Comparison of ENCODE assay signal across 8 cellular contexts in genomic region chr5:146751781-146752401, GRCh38.
DNase-seq lines count a peak whose midpoint lies in the region; ATAC-seq lines count a peak whose summit lies in the region.

No MANE protein-coding gene starts in this region.

- intact Hi-C loops in activated naive CD4-positive, alpha-beta T cell treated with anti-CD3 and anti-CD28 coated beads for 36 hours (cut with micrococcal nuclease), result loop anchor here (5.0 kb wide), 3 partner anchors 50 to 305 kb away; partner anchors contain the start of genes PPP2R2B and TCERG1

- no peaks in the 10 kb centered on the region for H3K36me3 Mint-ChIP-seq in activated naive CD4-positive, alpha-beta T cell treated with anti-CD3 and anti-CD28 coated beads for 36 hours (ENCODE audit: low read depth)
- H3K36me3 Mint-ChIP-seq in stimulated activated effector memory CD8-positive, alpha-beta T cell treated with anti-CD3 and anti-CD28 coated beads, Interleukin-12 subunit alpha, Interleukin-12 subunit beta, amount 100 ng/mL, for 72 hours, result peaks cover 10% of the 10 kb centered on the region

- CTCF ChIA-PET in activated naive CD4-positive, alpha-beta T cell treated with anti-CD3 and anti-CD28 coated beads for 36 hours (lab: Charles Lee), result no interaction called here

- peak overlapping the region; percentile 63 for H3K27ac Mint-ChIP-seq in activated naive CD4-positive, alpha-beta T cell treated with anti-CD3 and anti-CD28 coated beads for 36 hours
- peak overlapping the region; percentile 63 for H3K27ac Mint-ChIP-seq in stimulated activated effector memory CD8-positive, alpha-beta T cell treated with anti-CD3 and anti-CD28 coated beads, Interleukin-12 subunit alpha, Interleukin-12 subunit beta, amount 100 ng/mL, for 72 hours

- H3K4me1 Mint-ChIP-seq in activated naive CD4-positive, alpha-beta T cell treated with anti-CD3 and anti-CD28 coated beads for 36 hours (ENCODE audit: low read depth), result peaks cover 40% of the 10 kb centered on the region
- peaks cover 50% of the 10 kb centered on the region for H3K4me1 Mint-ChIP-seq in stimulated activated effector memory CD8-positive, alpha-beta T cell treated with anti-CD3 and anti-CD28 coated beads, Interleukin-12 subunit alpha, Interleukin-12 subunit beta, amount 100 ng/mL, for 72 hours

- DNase-seq in CD1c-positive myeloid dendritic cell (ENCODE audit: extremely low spot score) (peak; percentile 26), Kasumi-1 (lab: John Stamatoyannopoulos, UW) (peak; percentile 20 to 46), NCI-H146 (lab: John Stamatoyannopoulos, UW) (no peak), SK-N-DZ (ENCODE audit: low spot score) (no peak), OCI-M1 (lab: John Stamatoyannopoulos, UW) (no peak)
- peak; percentile 61 for DNase-seq in activated naive CD4-positive, alpha-beta T cell treated with anti-CD3 and anti-CD28 coated beads for 36 hours
- DNase-seq in stimulated activated effector memory CD8-positive, alpha-beta T cell treated with anti-CD3 and anti-CD28 coated beads, Interleukin-12 subunit alpha, Interleukin-12 subunit beta, amount 100 ng/mL, for 72 hours (ENCODE audit: low spot score in 2 of 2), result peak; percentile 40 to 78

- peaks cover 9% of the 10 kb centered on the region for H3K9me3 Mint-ChIP-seq in activated naive CD4-positive, alpha-beta T cell treated with anti-CD3 and anti-CD28 coated beads for 36 hours
- no peaks in the 10 kb centered on the region for H3K9me3 Mint-ChIP-seq in stimulated activated effector memory CD8-positive, alpha-beta T cell treated with anti-CD3 and anti-CD28 coated beads, Interleukin-12 subunit alpha, Interleukin-12 subunit beta, amount 100 ng/mL, for 72 hours

- no peak overlapping the region for H3K4me3 Mint-ChIP-seq in activated naive CD4-positive, alpha-beta T cell treated with anti-CD3 and anti-CD28 coated beads for 36 hours
- peak overlapping the region; percentile 45 for H3K4me3 Mint-ChIP-seq in stimulated activated effector memory CD8-positive, alpha-beta T cell treated with anti-CD3 and anti-CD28 coated beads, Interleukin-12 subunit alpha, Interleukin-12 subunit beta, amount 100 ng/mL, for 72 hours

- no peaks in the 10 kb centered on the region for H3K27me3 Mint-ChIP-seq in activated naive CD4-positive, alpha-beta T cell treated with anti-CD3 and anti-CD28 coated beads for 36 hours (ENCODE audit: low read depth)

- ATAC-seq in GM21515 (IDR thresholded peaks at IDR 0.05; ENCODE audit: unreplicated experiment), result peak; percentile 98
- ATAC-seq in stimulated activated effector memory CD8-positive, alpha-beta T cell treated with anti-CD3 and anti-CD28 coated beads, Interleukin-12 subunit alpha, Interleukin-12 subunit beta, amount 100 ng/mL, for 72 hours, result peak; percentile 99

Comparison
In these comparisons a context has a peak if more than half of its experiments do, and no peak if none do; other contexts are left out.
1. DNase-seq: peak in CD1c-positive myeloid dendritic cell (single experiment), Kasumi-1 (2 of 2), activated naive CD4-positive, alpha-beta T cell treated with anti-CD3 and anti-CD28 coated beads for 36 hours (single experiment) and stimulated activated effector memory CD8-positive, alpha-beta T cell treated with anti-CD3 and anti-CD28 coated beads, Interleukin-12 subunit alpha, Interleukin-12 subunit beta, amount 100 ng/mL, for 72 hours (2 of 2); none in NCI-H146 (single experiment), SK-N-DZ (single experiment) and OCI-M1 (single experiment).